18 cellular contexts compared by ENCODE assay signal in the genomic region with DNA sequence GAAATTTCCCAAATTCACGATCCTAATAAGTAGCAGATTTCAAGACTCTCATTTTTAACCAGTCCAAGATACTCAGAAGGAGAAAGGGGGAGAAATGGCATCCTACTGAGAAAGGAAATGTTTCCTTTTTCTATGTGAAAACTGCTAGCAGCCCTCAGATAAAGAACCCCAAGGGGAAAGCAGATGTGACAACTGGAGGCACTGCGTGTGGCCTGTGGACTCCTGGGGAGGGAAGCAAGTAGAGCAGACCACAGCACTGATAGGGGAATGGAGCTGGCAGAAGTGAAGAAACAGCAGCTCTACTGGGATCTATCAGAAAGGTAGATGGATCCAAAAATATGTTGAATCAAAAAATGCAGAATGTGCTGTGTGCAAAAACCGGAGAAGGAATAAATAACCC.
DNase-seq lines count a peak whose midpoint lies in the region; TF ChIP-seq lines count a peak whose summit lies in the region.
"Had no signal": no experiment of that assay in that cellular context is flagged by ENCODE, and none has a peak within 500 bp of the region (broad histone marks: within the 10 kb centered on the region; RNA-seq: fewer than 3 reads in every experiment).

No MANE protein-coding gene starts in this region.

- H3K4me1 ChIP-seq in A673 (ENCODE audit: insufficient read depth, low read length, poor library complexity, severe bottlenecking) = peaks cover 31% of the 10 kb centered on the region
- peaks cover 42% of the 10 kb centered on the region for H3K4me1 ChIP-seq in iPS-20b (ENCODE audit: insufficient read depth, low read length)
- no peaks in the 10 kb centered on the region for H3K4me1 ChIP-seq in CD4-positive, alpha-beta memory T cell (ENCODE audit: insufficient read depth, low read length)
- H3K4me1 ChIP-seq: SJSA1 had no signal

- H3K4me1 Mint-ChIP-seq in CD4-positive, alpha-beta memory T cell = no peaks in the 10 kb centered on the region

- POLR2A ChIA-PET in A673 (lab: Charles Lee; ENCODE audit: low non-redundant PET) = no interaction called here
- POLR2A ChIA-PET in CD4-positive, alpha-beta memory T cell (lab: Charles Lee; ENCODE audit: partially characterized antibody) = no interaction called here

- H3K27ac ChIP-seq in A673 (ENCODE audit: low read depth, low read length, poor library complexity, severe bottlenecking) (peak overlapping the region; percentile 57), SK-N-MC (peak overlapping the region; percentile 81), iPS-20b (ENCODE audit: low read length) (no peak overlapping the region)
- H3K27ac ChIP-seq in CD4-positive, alpha-beta memory T cell (ENCODE audit: low read depth, low read length) = no peak overlapping the region
- H3K27ac ChIP-seq: SJSA1 had no signal

- BruUV-seq in A673 (replicated peaks; lab: Mats Ljungman, UMichigan) = no TSS peak

- H3K36me3 ChIP-seq in A673 (ENCODE audit: insufficient read depth, low read length, poor library complexity, severe bottlenecking) (no peaks in the 10 kb centered on the region), H7 (replicated peaks; ENCODE audit: control insufficient read depth, insufficient read depth, low read length) (no peaks in the 10 kb centered on the region), SK-N-MC (ENCODE audit: insufficient read depth, low read length) (no peaks in the 10 kb centered on the region), iPS-20b (ENCODE audit: insufficient read depth, low read depth, low read length) (no peaks in the 10 kb centered on the region)
- no peaks in the 10 kb centered on the region for H3K36me3 ChIP-seq in CD4-positive, alpha-beta memory T cell (ENCODE audit: insufficient read depth, low read length)
- H3K36me3 ChIP-seq: SJSA1 had no signal

- DNase-seq in A673 (ENCODE audit: low spot score) (peak; percentile 96), H7 (peak; percentile 30), SK-N-MC (ENCODE audit: low read depth, low spot score) (peak; percentile 82), posterior cingulate gyrus (no peak)
- no peak for DNase-seq in activated CD4-positive, alpha-beta T cell treated with anti-CD3 and anti-CD28 coated beads for 1 hour
- no peak for DNase-seq in activated CD8-positive, alpha-beta memory T cell treated with anti-CD3 and anti-CD28 coated beads, Interleukin-2, amount 50 U/mL, for 48 hours
- DNase-seq in CD4-positive, alpha-beta memory T cell = no peak
- DNase-seq: 8988T, C1 segment of cervical spinal cord, HCEC 1CT, KBM-7, NCI-H1417 treated with DMSO at 0.1 percent for 48 hours, NCI-H1930, NCI-H2171, NCI-H446 treated with DMSO at 0.1 percent for 48 hours, NCI-H748 treated with DMSO at 0.1 percent for 48 hours had no signal

- H3K9me3 Mint-ChIP-seq in CD4-positive, alpha-beta memory T cell = peaks cover 0 to 46% (median 7%) of the 10 kb centered on the region in 8 donors

- intact Hi-C loops in A673 (cut with micrococcal nuclease; ENCODE audit: unreplicated experiment) (no loop called here), posterior cingulate gyrus (cut with DNase I) (no loop called here)
- intact Hi-C loops in CD4-positive, alpha-beta memory T cell (cut with micrococcal nuclease) = no loop called here

- no peak overlapping the region for H3K4me3 Mint-ChIP-seq in CD4-positive, alpha-beta memory T cell

- H3K9ac ChIP-seq in SK-N-MC (ENCODE audit: insufficient read length) = no peak overlapping the region
- no peak overlapping the region for H3K9ac ChIP-seq in iPS-20b (ENCODE audit: low read depth, low read length)

- H3K27ac Mint-ChIP-seq in CD4-positive, alpha-beta memory T cell = no peak overlapping the region

- H3K27me3 ChIP-seq in A673 (replicated peaks; ENCODE audit: insufficient read depth, low read depth, low read length, poor library complexity) = no peaks in the 10 kb centered on the region
- no peaks in the 10 kb centered on the region for H3K27me3 ChIP-seq in H7 (ENCODE audit: control insufficient read depth, insufficient read depth, low read length)
- H3K27me3 ChIP-seq in iPS-20b (ENCODE audit: insufficient read depth, low read length) = 0 out of 2 replicates have a peak, but pooled peaks cover 7% of the 10 kb centered on the region
- H3K27me3 ChIP-seq in CD4-positive, alpha-beta memory T cell (ENCODE audit: insufficient read depth, low read length) = no peaks in the 10 kb centered on the region
- H3K27me3 ChIP-seq: SJSA1 had no signal

- H3K4me3 ChIP-seq in A673 (ENCODE audit: low read depth, low read length, poor library complexity, severe bottlenecking) = no peak overlapping the region
- H3K4me3 ChIP-seq in H7 (ENCODE audit: insufficient read depth, low read depth, low read length) = no peak overlapping the region
- peak overlapping the region; percentile 47 for H3K4me3 ChIP-seq in SK-N-MC
- peak overlapping the region; percentile 42; the same call in 1 of the 2 replicates for H3K4me3 ChIP-seq in iPS-20b (ENCODE audit: low read length)
- no peak overlapping the region for H3K4me3 ChIP-seq in CD4-positive, alpha-beta memory T cell (ENCODE audit: low read length in 2 of 2)
- H3K4me3 ChIP-seq: SJSA1 had no signal

- peaks cover 8% of the 10 kb centered on the region for H3K9me3 ChIP-seq in A673 (ENCODE audit: low read depth, low read length, poor library complexity, severe bottlenecking)
- H3K9me3 ChIP-seq in SK-N-MC (ENCODE audit: low read depth, low read length) = no peaks in the 10 kb centered on the region
- H3K9me3 ChIP-seq in iPS-20b (ENCODE audit: insufficient read depth, low read depth, low read length) = no peaks in the 10 kb centered on the region
- no peaks in the 10 kb centered on the region for H3K9me3 ChIP-seq in CD4-positive, alpha-beta memory T cell (ENCODE audit: control insufficient read depth in 1 of 2, low read length in 2 of 2)
- H3K9me3 ChIP-seq: SJSA1 had no signal

- no peaks in the 10 kb centered on the region for H3K27me3 Mint-ChIP-seq in CD4-positive, alpha-beta memory T cell

- CTCF ChIA-PET in A673 (lab: Charles Lee) = no interaction called here
- CTCF ChIA-PET in CD4-positive, alpha-beta memory T cell (lab: Charles Lee; ENCODE audit: partially characterized antibody) = no interaction called here

- H3K36me3 Mint-ChIP-seq in CD4-positive, alpha-beta memory T cell = no peaks in the 10 kb centered on the region

- TF ChIP-seq CTCF in A673 (conservative IDR thresholded peaks at IDR 0.05; ENCODE audit: low read depth, low read length) = no peak

Comparison
In these comparisons a context has a peak if more than half of its experiments do, and no peak if none do; other contexts are left out.
1. DNase-seq: peak in A673 (single experiment), H7 (single experiment) and SK-N-MC (single experiment); none in activated CD4-positive, alpha-beta T cell treated with anti-CD3 and anti-CD28 coated beads for 1 hour (single experiment), activated CD8-positive, alpha-beta memory T cell treated with anti-CD3 and anti-CD28 coated beads, Interleukin-2, amount 50 U/mL, for 48 hours (single experiment), CD4-positive, alpha-beta memory T cell (0 of 5) and posterior cingulate gyrus (0 of 10).
2. H3K27ac ChIP-seq: peak in A673 (single experiment) and SK-N-MC (single experiment); none in iPS-20b (single experiment) and CD4-positive, alpha-beta memory T cell (single experiment).
3. H3K4me3 ChIP-seq: peak in SK-N-MC (single experiment) and iPS-20b (single experiment); none in A673 (single experiment), H7 (single experiment) and CD4-positive, alpha-beta memory T cell (0 of 2).